Comparison of ENCODE assay signal across 11 cellular contexts in genomic region chr1:121558514-121558913, GRCh38.
DNase-seq lines count a peak whose midpoint lies in the region; ATAC-seq, FAIRE-seq and TF ChIP-seq lines count a peak whose summit lies in the region.
"Had no signal": no experiment of that assay in that cellular context is flagged by ENCODE, and none has a peak within 500 bp of the region (broad histone marks: within the 10 kb centered on the region; RNA-seq: fewer than 3 reads in every experiment).

No MANE protein-coding gene starts in this region.

- H2AFZ ChIP-seq in IMR-90 (replicated peaks; ENCODE audit: low read length, poor library complexity), result no peak overlapping the region
- no peak overlapping the region for H2AFZ ChIP-seq in K562 (ENCODE audit: low read depth, low read length)

- H3K36me3 ChIP-seq in IMR-90 (ENCODE audit: control insufficient read depth, insufficient read depth, low read length) (no peaks in the 10 kb centered on the region), K562 (ENCODE audit: control insufficient read depth, insufficient read depth, low read length) (no peaks in the 10 kb centered on the region)
- H3K36me3 ChIP-seq: heart left ventricle, Peyer's patch had no signal

- H3K9ac ChIP-seq in IMR-90 (ENCODE audit: low read depth, low read length) (no peak overlapping the region), K562 (ENCODE audit: insufficient read depth in 1 of 2, low read depth in 2 of 2, low read length in 2 of 2) (no peak overlapping the region)

- no CpG with 5 or more reads among the region's 2 CpGs for WGBS in IMR-90 (ENCODE audit: extremely low coverage in 2 of 2, insufficient read length in 1 of 2), 2 experiments
- 7% methylated on average over 2 of the region's 2 CpGs for WGBS in K562 (ENCODE audit: insufficient coverage, low coverage, missing lambda C conversion rate)

- H3K9me1 ChIP-seq in IMR-90 (ENCODE audit: insufficient read depth, low read length) (no peaks in the 10 kb centered on the region), K562 (ENCODE audit: control insufficient read depth, insufficient read depth, low read length) (no peaks in the 10 kb centered on the region)

- TF ChIP-seq RAD21 in IMR-90 (IDR thresholded peaks at IDR 0.05; ENCODE audit: low read length) (no peak), K562 (CRISPR knock-in tag; conservative IDR thresholded peaks at IDR 0.05 in 1 of 2, IDR thresholded peaks at IDR 0.05 in 1 of 2) (no peak)

- ATAC-seq in IMR-90 (ENCODE audit: low read depth) (peak; percentile 92), K562 (no peak), GM21360 (IDR thresholded peaks at IDR 0.05; ENCODE audit: unreplicated experiment) (no peak)

- no peak overlapping the region for H3K4me3 ChIP-seq in IMR-90 (ENCODE audit: insufficient read depth, low read depth, low read length)
- no peak overlapping the region for H3K4me3 ChIP-seq in K562
- H3K4me3 ChIP-seq: heart left ventricle, Peyer's patch, skin epidermis had no signal

- H2BK120ac ChIP-seq in IMR-90 (ENCODE audit: low read depth, low read length), result no peak overlapping the region

- H4K8ac ChIP-seq in IMR-90 (ENCODE audit: low read depth in 2 of 2, low read length in 2 of 2), result no peak overlapping the region

- intact Hi-C loops in IMR-90 (cut with micrococcal nuclease) (loop anchor here (5.0 kb wide), 2 partner anchors 41 to 86 kb away; no protein-coding TSS in a partner anchor), K562 (cut with micrococcal nuclease) (no loop called here)

- TF ChIP-seq CTCF in IMR-90 (conservative IDR thresholded peaks at IDR 0.05; ENCODE audit: low read depth, low read length) (no peak), K562 (IDR thresholded peaks at IDR 0.05 in 2 of 3, conservative IDR thresholded peaks at IDR 0.05 in 1 of 3; ENCODE audit: insufficient read depth in 2 of 3, low read depth in 1 of 3, low read length in 3 of 3) (no peak)

- H4K20me1 ChIP-seq in IMR-90 (ENCODE audit: insufficient read depth, low read length), result no peaks in the 10 kb centered on the region
- no peaks in the 10 kb centered on the region for H4K20me1 ChIP-seq in K562 (replicated peaks; ENCODE audit: control insufficient read depth, insufficient read depth, low read length)

- H3K4me1 ChIP-seq in IMR-90 (ENCODE audit: control insufficient read depth, insufficient read depth, low read length) (no peaks in the 10 kb centered on the region), K562 (replicated peaks in 1 of 2; ENCODE audit: control insufficient read depth in 2 of 2, insufficient read depth in 2 of 2, low read length in 2 of 2) (no peaks in the 10 kb centered on the region)
- H3K4me1 ChIP-seq: Peyer's patch had no signal

- H3K79me2 ChIP-seq in K562 (ENCODE audit: control insufficient read depth, insufficient read depth, low read length), result no peaks in the 10 kb centered on the region

- H3K27ac ChIP-seq in IMR-90 (ENCODE audit: insufficient read depth, low read length) (no peak overlapping the region), K562 (ENCODE audit: extremely low read depth, low read depth, low read length) (no peak overlapping the region)
- H3K27ac ChIP-seq: Peyer's patch had no signal

- TF ChIP-seq EP300 in K562 (IDR thresholded peaks at IDR 0.05; ENCODE audit: low read length), result no peak

- no peak overlapping the region for H2BK15ac ChIP-seq in IMR-90 (ENCODE audit: low read depth, low read length)

- in situ Hi-C loops in IMR-90 (cut with MboI; ENCODE audit: low sequenced_read_pairs) (no loop called here), K562 (cut with MboI) (no loop called here)

- no peak for FAIRE-seq in K562 (lab: Jason Lieb, UNC)
- FAIRE-seq in islet of Langerhans (lab: Jason Lieb, UNC), result peak; percentile 56

- H2BK5ac ChIP-seq in IMR-90 (ENCODE audit: low read depth, low read length, poor library complexity, severe bottlenecking), result no peak overlapping the region

- no peak overlapping the region for H3K4me2 ChIP-seq in IMR-90 (ENCODE audit: low read depth, low read length)
- no peak overlapping the region for H3K4me2 ChIP-seq in K562 (ENCODE audit: insufficient read depth, low read length)

- H2AK9ac ChIP-seq in IMR-90 (replicated peaks; ENCODE audit: low read depth, low read length, poor library complexity), result no peak overlapping the region

- H4K91ac ChIP-seq in IMR-90 (ENCODE audit: insufficient read depth, low read depth, low read length), result no peak overlapping the region

- TF ChIP-seq POLR2A in IMR-90 (IDR thresholded peaks at IDR 0.05; ENCODE audit: low read depth, low read length), result no peak
- TF ChIP-seq POLR2A in K562 (conservative IDR thresholded peaks at IDR 0.05), result no peak

- H3K79me1 ChIP-seq in IMR-90 (ENCODE audit: low read depth in 1 of 2, low read length in 2 of 2), result no peaks in the 10 kb centered on the region

- BruUV-seq in IMR-90 (replicated peaks; lab: Mats Ljungman, UMichigan) (no TSS peak), K562 (replicated peaks; lab: Mats Ljungman, UMichigan) (no TSS peak)

- no peaks in the 10 kb centered on the region for H3K9me3 ChIP-seq in IMR-90 (ENCODE audit: control insufficient read depth, insufficient read depth, low read length)
- H3K9me3 ChIP-seq in K562 (replicated peaks; ENCODE audit: control insufficient read depth, insufficient read depth, low read depth, low read length), result no peaks in the 10 kb centered on the region
- H3K9me3 ChIP-seq: heart left ventricle, Peyer's patch had no signal

- H3K4ac ChIP-seq in IMR-90 (ENCODE audit: low read depth, low read length), result no peak overlapping the region

- POLR2A ChIA-PET in IMR-90 (lab: Charles Lee; ENCODE audit: unreplicated experiment) (no interaction called here), K562 (lab: Yijun Ruan, JAX) (no interaction called here)

- H3K56ac ChIP-seq in IMR-90 (ENCODE audit: extremely low read depth, insufficient read depth, low read length), result no peak overlapping the region

- H4K5ac ChIP-seq in IMR-90 (ENCODE audit: low read depth, low read length), result no peak overlapping the region

- no peak overlapping the region for H2AK5ac ChIP-seq in IMR-90 (ENCODE audit: low read depth, low read length)

- CTCF ChIA-PET in IMR-90 (lab: Yijun Ruan, JAX), result no interaction called here
- CTCF ChIA-PET in K562 (lab: Yijun Ruan, JAX; ENCODE audit: low intra/inter-chr PET ratio), result no interaction called here

- H3K14ac ChIP-seq in IMR-90 (replicated peaks; ENCODE audit: low read depth, low read length), result no peak overlapping the region

- no peak overlapping the region for H3K18ac ChIP-seq in IMR-90 (ENCODE audit: low read depth, low read length)

- no peak overlapping the region for H3K23ac ChIP-seq in IMR-90 (ENCODE audit: low read depth, low read length)

- H3K27me3 ChIP-seq in IMR-90 (ENCODE audit: control insufficient read depth, insufficient read depth, low read length) (no peaks in the 10 kb centered on the region; the same call in none of the 2 replicates), K562 (ENCODE audit: control insufficient read depth in 2 of 2, insufficient read depth in 2 of 2, low read length in 2 of 2) (no peaks in the 10 kb centered on the region)
- H3K27me3 ChIP-seq: Peyer's patch had no signal

- DNase-seq in AG08395 (ENCODE audit: low spot score) (peak; percentile 68), IMR-90 (peak; percentile 90), K562 (ENCODE audit: extremely low read depth in 1 of 4, low spot score in 3 of 4) (peak in 1 of 4 experiments; percentile 5), 8988T (no peak), NCI-H748 (lab: John Stamatoyannopoulos, UW; ENCODE audit: unreplicated experiment) (no peak)
- no peak for DNase-seq in activated effector memory CD4-positive, alpha-beta T cell treated with anti-CD3 and anti-CD28 coated beads, Interleukin-2, amount 50 U/mL, for 16 hours
- DNase-seq: Peyer's patch had no signal

- dilution Hi-C loops in IMR-90 (cut with HindIII; ENCODE audit: low sequenced_read_pairs, unreplicated experiment), result no loop called here

- no peak overlapping the region for H2BK20ac ChIP-seq in IMR-90 (ENCODE audit: low read depth, low read length)

TF ChIP-seq in IMR-90, 13 proteins besides CTCF, POLR2A, EP300 and RAD21:
- TF ChIP-seq MAFK (IDR thresholded peaks at IDR 0.05; ENCODE audit: low read depth, low read length) (peak; percentile 86), USF2 (IDR thresholded peaks at IDR 0.05; ENCODE audit: low read depth, low read length) (no peak), RCOR1 (IDR thresholded peaks at IDR 0.05; ENCODE audit: insufficient replicate concordance, low read length) (no peak), MAZ (IDR thresholded peaks at IDR 0.05; ENCODE audit: borderline replicate concordance, low read depth, low read length) (no peak), NFE2L2 (IDR thresholded peaks at IDR 0.05; ENCODE audit: low read depth, low read length) (peak; percentile 80), CHD1 (IDR thresholded peaks at IDR 0.05; ENCODE audit: low read depth, low read length) (no peak)

TF ChIP-seq in K562, 482 proteins besides CTCF, POLR2A, EP300 and RAD21 (continues in another document):
- TF ChIP-seq ZNF316 (IDR thresholded peaks at IDR 0.05), result peak; percentile 74
- no peak for TF ChIP-seq DNMT1 (IDR thresholded peaks at IDR 0.05)
- TF ChIP-seq KDM1A (IDR thresholded peaks at IDR 0.05), result peak; percentile 58 to 60; a peak in 3 of 4 replicates
- TF ChIP-seq MAFG (tag; conservative IDR thresholded peaks at IDR 0.05), result peak; percentile 87
- no peak for TF ChIP-seq ZNF384 (IDR thresholded peaks at IDR 0.05; ENCODE audit: low read depth, low read length)
- TF ChIP-seq PBX2 (CRISPR knock-in tag; IDR thresholded peaks at IDR 0.05; ENCODE audit: low read depth), result no peak
- 0 out of 2 replicates have a peak, but pooled peaks have one; percentile 14 for TF ChIP-seq PBX2 (tag; conservative IDR thresholded peaks at IDR 0.05; ENCODE audit: low read depth)
- peak; percentile 33; the same call in 1 of the 2 replicates for TF ChIP-seq MAFF (IDR thresholded peaks at IDR 0.05; ENCODE audit: low read length)
- peak; percentile 48 for TF ChIP-seq MAFK (IDR thresholded peaks at IDR 0.05; ENCODE audit: low read length)

Comparison
In these comparisons a context has a peak if more than half of its experiments do, and no peak if none do; other contexts are left out.
1. DNase-seq: peak in AG08395 (single experiment) and IMR-90 (single experiment); none in 8988T (single experiment), activated effector memory CD4-positive, alpha-beta T cell treated with anti-CD3 and anti-CD28 coated beads, Interleukin-2, amount 50 U/mL, for 16 hours (single experiment) and NCI-H748 (single experiment).